23 cellular contexts compared by ENCODE assay signal in the genomic region with DNA sequence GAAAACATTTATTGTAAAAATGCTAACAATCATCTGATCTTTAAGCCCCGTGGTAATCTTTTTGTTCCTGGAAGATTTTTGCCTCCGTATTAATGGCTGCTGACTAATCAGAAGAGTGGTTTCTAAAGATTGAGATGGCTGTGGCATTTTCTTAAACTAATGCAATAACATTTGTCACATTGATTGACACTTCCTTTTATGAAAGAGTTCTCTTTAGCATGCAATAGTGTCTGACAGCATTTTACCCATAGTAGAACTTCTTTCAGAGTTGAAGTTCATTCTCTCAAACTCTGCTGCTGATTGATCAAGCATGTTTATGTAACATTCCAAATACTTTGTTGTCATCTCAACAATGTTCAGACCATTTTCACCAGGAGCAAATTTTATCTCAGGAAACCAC. TPM values are rescaled to one million over a fixed set of nuclear protein-coding genes. Genes with fewer than 3 reads are reported as not detected.
A peak's percentile ranks its signal among the peaks of the same experiment; 100 is the strongest.
DNase-seq lines count a peak whose midpoint lies in the region; ATAC-seq, FAIRE-seq and TF ChIP-seq lines count a peak whose summit lies in the region.
"Had no signal": no experiment of that assay in that cellular context is flagged by ENCODE, and none has a peak within 500 bp of the region (broad histone marks: within the 10 kb centered on the region; RNA-seq: fewer than 3 reads in every experiment).

No MANE protein-coding gene starts in this region.

- TF ChIP-seq CTCF in endodermal cell (conservative IDR thresholded peaks at IDR 0.05) (no peak), neural progenitor cell (IDR thresholded peaks at IDR 0.05) (no peak), mammary epithelial cell (conservative IDR thresholded peaks at IDR 0.05 in 1 of 2, IDR thresholded peaks at IDR 0.05 in 1 of 2; ENCODE audit: extremely low read depth in 1 of 2, insufficient read depth in 1 of 2, low read depth in 1 of 2, low read length in 2 of 2) (no peak), HepG2 (CRISPR knock-in tag; IDR thresholded peaks at IDR 0.05) (no peak)

- in situ Hi-C loops in mammary epithelial cell (cut with MboI; ENCODE audit: low sequenced_read_pairs in 2 of 2), result no loop called here
- in situ Hi-C loops in HepG2 (cut with HindIII; ENCODE audit: extremely low pct_ligation_motif_present, low pct_unique_long_range_greater_than_20kb), result no loop called here

- H3K9me3 Mint-ChIP-seq in endodermal cell, result peaks cover 21% of the 10 kb centered on the region
- peaks cover 4% of the 10 kb centered on the region for H3K9me3 Mint-ChIP-seq in neural progenitor cell
- H3K9me3 Mint-ChIP-seq in CD8-positive, alpha-beta memory T cell, result peaks cover 0 to 8% (median 0%) of the 10 kb centered on the region in 5 donors

- H3K9me3 ChIP-seq in HUES48 (ENCODE audit: control insufficient read depth, insufficient read depth, low read length), result peaks cover 16% of the 10 kb centered on the region
- H3K9me3 ChIP-seq in endodermal cell (ENCODE audit: control insufficient read depth, low read length), result peaks cover 37% of the 10 kb centered on the region
- no peaks in the 10 kb centered on the region for H3K9me3 ChIP-seq in neural progenitor cell (ENCODE audit: low read depth)
- H3K9me3 ChIP-seq in CD8-positive, alpha-beta memory T cell (ENCODE audit: low read length), result no peaks in the 10 kb centered on the region
- no peaks in the 10 kb centered on the region for H3K9me3 ChIP-seq in mammary epithelial cell (replicated peaks; ENCODE audit: insufficient read depth, low read length)
- peaks cover 11% of the 10 kb centered on the region; the same call in 1 of the 2 replicates for H3K9me3 ChIP-seq in HepG2 (ENCODE audit: low read length)
- H3K9me3 ChIP-seq: BE2C had no signal

- no peak for TF ChIP-seq RAD21 in HepG2 (CRISPR knock-in tag; IDR thresholded peaks at IDR 0.05)

- H3K27ac ChIP-seq in HUES48 (ENCODE audit: low read depth, low read length), result peak overlapping the region; percentile 79
- H3K27ac ChIP-seq in endodermal cell (ENCODE audit: low read depth, low read length), result peak overlapping the region; percentile 19
- no peak overlapping the region for H3K27ac ChIP-seq in neural progenitor cell
- no peak overlapping the region for H3K27ac ChIP-seq in CD8-positive, alpha-beta memory T cell (ENCODE audit: low read depth, low read length)
- no peak overlapping the region for H3K27ac ChIP-seq in mammary epithelial cell (ENCODE audit: insufficient read depth, low read depth, low read length)
- H3K27ac ChIP-seq in HepG2 (ENCODE audit: extremely low read length, insufficient read depth, low read length), result no peak overlapping the region
- H3K27ac ChIP-seq: HL-60 had no signal

- H3K4me3 Mint-ChIP-seq in endodermal cell (no peak overlapping the region), neural progenitor cell (no peak overlapping the region)
- no peak overlapping the region for H3K4me3 Mint-ChIP-seq in CD8-positive, alpha-beta memory T cell
- H3K4me3 Mint-ChIP-seq: CD4-positive, CD25-positive, alpha-beta regulatory T cell; H9 had no signal

- H3K4me2 ChIP-seq in neural progenitor cell (no peak overlapping the region), mammary epithelial cell (ENCODE audit: insufficient read depth, low read depth, low read length) (no peak overlapping the region), HepG2 (ENCODE audit: low read depth, low read length) (no peak overlapping the region)

- H3K27ac Mint-ChIP-seq in endodermal cell, result no peak overlapping the region
- peak overlapping the region; percentile 19 for H3K27ac Mint-ChIP-seq in neural progenitor cell
- no peak overlapping the region for H3K27ac Mint-ChIP-seq in CD8-positive, alpha-beta memory T cell
- H3K27ac Mint-ChIP-seq: CD4-positive, CD25-positive, alpha-beta regulatory T cell had no signal

- H2AFZ ChIP-seq in neural progenitor cell (replicated peaks) (no peak overlapping the region), mammary epithelial cell (ENCODE audit: low read depth, low read length) (no peak overlapping the region), HepG2 (ENCODE audit: low read length) (no peak overlapping the region)

- H3K4me3 ChIP-seq in HUES48 (ENCODE audit: low read depth, low read length) (no peak overlapping the region), endodermal cell (ENCODE audit: low read length) (peak overlapping the region; percentile 54), neural progenitor cell (no peak overlapping the region), mammary epithelial cell (replicated peaks in 1 of 3; ENCODE audit: insufficient read depth in 1 of 3, low read depth in 2 of 3, low read length in 3 of 3) (no peak overlapping the region), HepG2 (replicated peaks in 1 of 3; ENCODE audit: insufficient read depth in 1 of 3, low read depth in 2 of 3, low read length in 3 of 3) (no peak overlapping the region)
- H3K4me3 ChIP-seq in CD8-positive, alpha-beta memory T cell (ENCODE audit: low read length), result no peak overlapping the region

- DNase-seq in OCI-M1 (lab: John Stamatoyannopoulos, UW) (peak; percentile 16), endodermal cell (no peak), neural progenitor cell (ENCODE audit: low spot score) (no peak), mammary epithelial cell (no peak), HT-29 (ENCODE audit: low spot score) (no peak), HepG2 (ENCODE audit: low spot score) (no peak)
- DNase-seq in CD8-positive, alpha-beta memory T cell, result no peak
- DNase-seq: ACHN; BE2C; C1 segment of cervical spinal cord; Caco-2; CD4-positive, CD25-positive, alpha-beta regulatory T cell; H9; KG1 had no signal

- H3K27me3 Mint-ChIP-seq in endodermal cell (ENCODE audit: insufficient read depth) (no peaks in the 10 kb centered on the region), neural progenitor cell (ENCODE audit: insufficient read depth, low read depth) (peaks cover 2% of the 10 kb centered on the region)
- H3K27me3 Mint-ChIP-seq in CD8-positive, alpha-beta memory T cell, result no peaks in the 10 kb centered on the region
- H3K27me3 Mint-ChIP-seq: CD4-positive, CD25-positive, alpha-beta regulatory T cell had no signal

- H3K79me2 ChIP-seq in neural progenitor cell (ENCODE audit: low read depth), result no peaks in the 10 kb centered on the region
- H3K79me2 ChIP-seq in mammary epithelial cell (ENCODE audit: insufficient read depth, low read length), result no peaks in the 10 kb centered on the region
- no peaks in the 10 kb centered on the region for H3K79me2 ChIP-seq in HepG2 (ENCODE audit: insufficient read depth, low read length)

- TF ChIP-seq EP300 in HepG2 (IDR thresholded peaks at IDR 0.05; ENCODE audit: low read depth in 2 of 2, low read length in 2 of 2) (no peak), HepG2 (CRISPR knock-in tag; IDR thresholded peaks at IDR 0.05; ENCODE audit: borderline replicate concordance) (no peak)

- H3F3A ChIP-seq in neural progenitor cell (ENCODE audit: low read depth), result no peaks in the 10 kb centered on the region

- dilution Hi-C loops in mammary epithelial cell (cut with HindIII; ENCODE audit: low sequenced_read_pairs), result loop anchor here (5.0 kb wide), 1 partner anchor 40 kb away; no protein-coding TSS in a partner anchor

- H3K36me3 ChIP-seq in HUES48 (ENCODE audit: control insufficient read depth, insufficient read depth, low read length), result no peaks in the 10 kb centered on the region
- no peaks in the 10 kb centered on the region for H3K36me3 ChIP-seq in endodermal cell (ENCODE audit: control insufficient read depth, insufficient read depth, low read length)
- H3K36me3 ChIP-seq in neural progenitor cell, result no peaks in the 10 kb centered on the region
- no peaks in the 10 kb centered on the region for H3K36me3 ChIP-seq in CD8-positive, alpha-beta memory T cell (ENCODE audit: insufficient read depth, low read length)
- H3K36me3 ChIP-seq in mammary epithelial cell (ENCODE audit: insufficient read depth, low read length), result no peaks in the 10 kb centered on the region
- H3K36me3 ChIP-seq in HepG2 (replicated peaks in 1 of 2; ENCODE audit: control insufficient read depth in 1 of 2, insufficient read depth in 2 of 2, low read length in 2 of 2), result no peaks in the 10 kb centered on the region
- H3K36me3 ChIP-seq: BE2C had no signal

- no peaks in the 10 kb centered on the region for H4K20me1 ChIP-seq in neural progenitor cell (ENCODE audit: low read depth)
- H4K20me1 ChIP-seq in mammary epithelial cell (ENCODE audit: insufficient read depth, low read length), result no peaks in the 10 kb centered on the region
- no peaks in the 10 kb centered on the region for H4K20me1 ChIP-seq in HepG2 (ENCODE audit: insufficient read depth, low read length)

- H3K27me3 ChIP-seq in HUES48 (ENCODE audit: control insufficient read depth, insufficient read depth, low read length), result no peaks in the 10 kb centered on the region
- no peaks in the 10 kb centered on the region for H3K27me3 ChIP-seq in endodermal cell (ENCODE audit: control insufficient read depth, insufficient read depth, low read length, poor library complexity, severe bottlenecking)
- no peaks in the 10 kb centered on the region for H3K27me3 ChIP-seq in neural progenitor cell
- no peaks in the 10 kb centered on the region for H3K27me3 ChIP-seq in CD8-positive, alpha-beta memory T cell (ENCODE audit: insufficient read depth, low read length, poor library complexity, severe bottlenecking)
- H3K27me3 ChIP-seq in mammary epithelial cell (ENCODE audit: insufficient read depth, low read length), result no peaks in the 10 kb centered on the region
- no peaks in the 10 kb centered on the region for H3K27me3 ChIP-seq in HepG2 (ENCODE audit: control insufficient read depth in 1 of 2, insufficient read depth in 2 of 2, low read length in 2 of 2)
- H3K27me3 ChIP-seq: BE2C had no signal

- intact Hi-C loops in mammary epithelial cell (cut with micrococcal nuclease) (no loop called here), HepG2 (cut with micrococcal nuclease; ENCODE audit: unreplicated experiment) (no loop called here)

- TF ChIP-seq POLR2A in HepG2 (IDR thresholded peaks at IDR 0.05; ENCODE audit: insufficient read depth in 1 of 2, low read depth in 2 of 2, low read length in 2 of 2), result no peak

- FAIRE-seq in HepG2 (lab: Jason Lieb, UNC), result no peak
- FAIRE-seq: A204.1, D721Med, G401.6, GM12892, GM18507, H1, HTR-8/SVneo had no signal

- 92% methylated on average over 2 of the region's 2 CpGs; no CpG with 5 or more reads in 1 of the 2 experiments for WGBS in endodermal cell (ENCODE audit: insufficient coverage in 1 of 2, insufficient read length in 1 of 2), 2 experiments
- 0% methylated on average over 2 of the region's 2 CpGs for whole genome bisulfite sequencing in mammary epithelial cell (ENCODE audit: low coverage, missing lambda C conversion rate)
- 40% methylated on average over 2 of the region's 2 CpGs for WGBS in HepG2 (ENCODE audit: low lambda C conversion rate)

- CTCF ChIA-PET in CD8-positive, alpha-beta memory T cell (lab: Charles Lee), result no interaction called here
- CTCF ChIA-PET in mammary epithelial cell (lab: Charles Lee; ENCODE audit: low non-redundant PET) (no interaction called here), HepG2 (lab: Yijun Ruan, JAX; ENCODE audit: low intra/inter-chr PET ratio, low total read pairs) (no interaction called here)

- no peak overlapping the region for H3K9ac ChIP-seq in HUES48 (ENCODE audit: low read depth, low read length)
- H3K9ac ChIP-seq in endodermal cell (ENCODE audit: extremely low read depth, low read length, poor library complexity, severe bottlenecking), result no peak overlapping the region
- no peak overlapping the region for H3K9ac ChIP-seq in neural progenitor cell
- H3K9ac ChIP-seq in mammary epithelial cell (ENCODE audit: insufficient read depth, low read length), result no peak overlapping the region
- H3K9ac ChIP-seq in HepG2 (ENCODE audit: insufficient read depth, low read depth, low read length), result no peak overlapping the region

- BruUV-seq in mammary epithelial cell (replicated peaks; lab: Mats Ljungman, UMichigan) (no TSS peak), HepG2 (replicated peaks; lab: Mats Ljungman, UMichigan) (no TSS peak)

- no peak for ATAC-seq in HepG2

- H3K4me1 Mint-ChIP-seq in endodermal cell (peaks cover 31% of the 10 kb centered on the region), neural progenitor cell (peaks cover 25% of the 10 kb centered on the region)
- no peaks in the 10 kb centered on the region for H3K4me1 Mint-ChIP-seq in CD8-positive, alpha-beta memory T cell
- H3K4me1 Mint-ChIP-seq: CD4-positive, CD25-positive, alpha-beta regulatory T cell had no signal

- H3K36me3 Mint-ChIP-seq in endodermal cell (ENCODE audit: low read depth) (no peaks in the 10 kb centered on the region), neural progenitor cell (no peaks in the 10 kb centered on the region)
- no peaks in the 10 kb centered on the region for H3K36me3 Mint-ChIP-seq in CD8-positive, alpha-beta memory T cell
- H3K36me3 Mint-ChIP-seq: CD4-positive, CD25-positive, alpha-beta regulatory T cell had no signal

- POLR2A ChIA-PET in CD8-positive, alpha-beta memory T cell (lab: Charles Lee), result no interaction called here
- POLR2A ChIA-PET in HepG2 (lab: Yijun Ruan, JAX), result no interaction called here

- H3K4me1 ChIP-seq in HUES48 (ENCODE audit: control insufficient read depth, insufficient read depth, low read length) (peaks cover 29% of the 10 kb centered on the region), endodermal cell (ENCODE audit: control insufficient read depth, insufficient read depth, low read length) (peaks cover 6% of the 10 kb centered on the region), neural progenitor cell (peaks cover 16% of the 10 kb centered on the region), mammary epithelial cell (ENCODE audit: insufficient read depth, low read length) (no peaks in the 10 kb centered on the region), HepG2 (ENCODE audit: insufficient read depth, low read length) (peaks cover 7% of the 10 kb centered on the region)
- no peaks in the 10 kb centered on the region for H3K4me1 ChIP-seq in CD8-positive, alpha-beta memory T cell (ENCODE audit: insufficient read depth, low read length)
- H3K4me1 ChIP-seq: BE2C, Caco-2 had no signal

RNA-seq across cellular contexts. Expression of a gene that starts 26.8 kb away (rescaled TPM):
- total RNA-seq in endodermal cell (not detected), neural progenitor cell (ENCODE audit: low replicate concordance) (0.28 and 0.31 TPM in 2 replicates), mammary epithelial cell (not detected), HepG2 (2016; rRNA removed; fragmentation: Illumina TruSeq; extraction: Trizol) (9.3 and 14.2 TPM in 2 replicates)
- polyA plus RNA-seq in endodermal cell (2013, experiment 1 of 2), result 0.18 TPM
- polyA plus RNA-seq in endodermal cell (2013, experiment 2 of 2), result not detected
- total RNA-seq in CD8-positive, alpha-beta memory T cell, result not detected
- polyA plus RNA-seq in CD8-positive, alpha-beta memory T cell, result not detected
- polyA plus RNA-seq in mammary epithelial cell (not detected), HepG2 (2011; rRNA removed) (5.0 and 14.1 TPM in 2 replicates)
- polyA minus RNA-seq in mammary epithelial cell, result not detected
- total RNA-seq in HT-29 (2014; rRNA removed; shearing (Covaris generic)), result 0.21 and 0.81 TPM in 2 replicates
- 0.88 and 1.0 TPM in 2 replicates for total RNA-seq in HepG2 (2016; cell fraction: cytosol; rRNA removed; fragmentation: Illumina TruSeq; extraction: Trizol; ENCODE audit: low read depth)
- 8.7 and 13.6 TPM in 2 replicates for total RNA-seq in HepG2 (2016; cell fraction: insoluble cytoplasmic fraction; rRNA removed; fragmentation: Illumina TruSeq; extraction: Trizol)
- total RNA-seq in HepG2 (2016; cell fraction: membrane; rRNA removed; fragmentation: Illumina TruSeq; extraction: Trizol), result 2.7 and 2.8 TPM in 2 replicates
- total RNA-seq in HepG2 (2016; cell fraction: nucleus; rRNA removed; fragmentation: Illumina TruSeq; extraction: Trizol), result 11.5 TPM in 2 replicates
- 2.0 and 12.3 TPM in 2 replicates for polyA plus RNA-seq in HepG2 (2011; cell fraction: cytosol; rRNA removed)
- 1.1 and 4.2 TPM in 2 replicates for polyA plus RNA-seq in HepG2 (2011; cell fraction: nucleus; rRNA removed)
- polyA plus RNA-seq in HepG2 (2012), result 9.5 and 16.5 TPM in 2 replicates
- 0.87 and 1.3 TPM in 2 replicates for polyA plus RNA-seq in HepG2 (2016; cell fraction: cytosol; fragmentation: Illumina TruSeq; extraction: Trizol; ENCODE audit: low read depth)
- 7.2 and 7.4 TPM in 2 replicates for polyA plus RNA-seq in HepG2 (2016; cell fraction: insoluble cytoplasmic fraction; fragmentation: Illumina TruSeq; extraction: Trizol; ENCODE audit: low read depth)
- polyA plus RNA-seq in HepG2 (2016; cell fraction: membrane; fragmentation: Illumina TruSeq; extraction: Trizol; ENCODE audit: low read depth), result 1.5 and 1.6 TPM in 2 replicates
- 12.0 and 12.1 TPM in 2 replicates for polyA plus RNA-seq in HepG2 (2016; cell fraction: nucleus; fragmentation: Illumina TruSeq; extraction: Trizol; ENCODE audit: insufficient read depth, low read depth)
- 1.2 TPM in 1 of 2 replicates, not detected in the other for polyA minus RNA-seq in HepG2 (2011; rRNA and poly(A)+ RNA removed; ENCODE audit: low replicate concordance)
- 3.2 and 19.0 TPM in 2 replicates for polyA minus RNA-seq in HepG2 (2011; cell fraction: cytosol; rRNA and poly(A)+ RNA removed)
- polyA minus RNA-seq in HepG2 (2011; cell fraction: nucleus; rRNA and poly(A)+ RNA removed), result 6.8 and 22.0 TPM in 2 replicates
- total RNA-seq: CD4-positive, CD25-positive, alpha-beta regulatory T cell; H1; H9 had no signal
- polyA plus RNA-seq: CD4-positive, CD25-positive, alpha-beta regulatory T cell; H1 had no signal

Comparison
In these comparisons a context has a peak if more than half of its experiments do, and no peak if none do; other contexts are left out.
1. H3K27ac ChIP-seq: peak in HUES48 (single experiment) and endodermal cell (single experiment); none in neural progenitor cell (single experiment), CD8-positive, alpha-beta memory T cell (single experiment), mammary epithelial cell (single experiment) and HepG2 (single experiment).